ENCODE assay signal across 1 cellular context in the genomic region with DNA sequence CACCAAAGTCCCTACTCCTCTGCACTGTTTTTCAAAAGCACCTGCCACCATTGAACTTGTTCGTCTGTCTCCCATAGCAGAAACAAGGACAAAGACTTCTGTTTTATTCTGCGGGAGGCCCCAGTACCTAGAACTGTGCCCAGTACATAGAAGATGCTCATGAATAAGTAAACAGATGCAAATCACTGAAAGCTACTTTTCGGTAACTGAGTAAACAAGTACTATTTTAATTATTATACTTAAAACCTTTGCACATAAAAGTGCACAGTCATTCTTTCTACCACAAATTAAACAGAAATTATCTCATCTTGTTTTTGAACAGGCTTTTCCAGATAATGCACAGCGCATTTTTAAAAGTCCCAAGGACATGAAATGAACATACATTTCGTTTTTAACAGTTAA.
TF ChIP-seq lines count a peak whose summit lies in the region.

No MANE protein-coding gene starts in this region.

TF ChIP-seq in WTC11, 78 proteins besides CTCF, POLR2A, EP300 and RAD21 (continued from another document):
- TF ChIP-seq, protein P1, sequence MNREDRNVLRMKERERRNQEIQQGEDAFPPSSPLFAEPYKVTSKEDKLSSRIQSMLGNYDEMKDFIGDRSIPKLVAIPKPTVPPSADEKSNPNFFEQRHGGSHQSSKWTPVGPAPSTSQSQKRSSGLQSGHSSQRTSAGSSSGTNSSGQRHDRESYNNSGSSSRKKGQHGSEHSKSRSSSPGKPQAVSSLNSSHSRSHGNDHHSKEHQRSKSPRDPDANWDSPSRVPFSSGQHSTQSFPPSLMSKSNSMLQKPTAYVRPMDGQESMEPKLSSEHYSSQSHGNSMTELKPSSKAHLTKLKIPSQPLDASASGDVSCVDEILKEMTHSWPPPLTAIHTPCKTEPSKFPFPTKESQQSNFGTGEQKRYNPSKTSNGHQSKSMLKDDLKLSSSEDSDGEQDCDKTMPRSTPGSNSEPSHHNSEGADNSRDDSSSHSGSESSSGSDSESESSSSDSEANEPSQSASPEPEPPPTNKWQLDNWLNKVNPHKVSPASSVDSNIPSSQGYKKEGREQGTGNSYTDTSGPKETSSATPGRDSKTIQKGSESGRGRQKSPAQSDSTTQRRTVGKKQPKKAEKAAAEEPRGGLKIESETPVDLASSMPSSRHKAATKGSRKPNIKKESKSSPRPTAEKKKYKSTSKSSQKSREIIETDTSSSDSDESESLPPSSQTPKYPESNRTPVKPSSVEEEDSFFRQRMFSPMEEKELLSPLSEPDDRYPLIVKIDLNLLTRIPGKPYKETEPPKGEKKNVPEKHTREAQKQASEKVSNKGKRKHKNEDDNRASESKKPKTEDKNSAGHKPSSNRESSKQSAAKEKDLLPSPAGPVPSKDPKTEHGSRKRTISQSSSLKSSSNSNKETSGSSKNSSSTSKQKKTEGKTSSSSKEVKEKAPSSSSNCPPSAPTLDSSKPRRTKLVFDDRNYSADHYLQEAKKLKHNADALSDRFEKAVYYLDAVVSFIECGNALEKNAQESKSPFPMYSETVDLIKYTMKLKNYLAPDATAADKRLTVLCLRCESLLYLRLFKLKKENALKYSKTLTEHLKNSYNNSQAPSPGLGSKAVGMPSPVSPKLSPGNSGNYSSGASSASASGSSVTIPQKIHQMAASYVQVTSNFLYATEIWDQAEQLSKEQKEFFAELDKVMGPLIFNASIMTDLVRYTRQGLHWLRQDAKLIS (CRISPR knock-in tag; IDR thresholded peaks at IDR 0.05; ENCODE audit: borderline replicate concordance), result no peak
TF ChIP-seq in WTC11: peak in this region for 0.
